ENCODE assay signal across 9 cellular contexts in genomic region chr3:130759692-130760338, GRCh38. TPM values are rescaled to one million over a fixed set of nuclear protein-coding genes. Genes with fewer than 3 reads are reported as not detected.
DNase-seq lines count a peak whose midpoint lies in the region; ATAC-seq and TF ChIP-seq lines count a peak whose summit lies in the region.
"Had no signal": no experiment of that assay in that cellular context is flagged by ENCODE, and none has a peak within 500 bp of the region (broad histone marks: within the 10 kb centered on the region; RNA-seq: fewer than 3 reads in every experiment).

No MANE protein-coding gene starts in this region.

- H3K27me3 ChIP-seq in WERI-Rb-1 (ENCODE audit: insufficient read depth, low read depth, severe bottlenecking) (no peaks in the 10 kb centered on the region), lower lobe of right lung (ENCODE audit: low read depth) (no peaks in the 10 kb centered on the region)

- H3K36me3 ChIP-seq in WERI-Rb-1 (no peaks in the 10 kb centered on the region), lower lobe of right lung (no peaks in the 10 kb centered on the region)

- TF ChIP-seq CTCF in WERI-Rb-1 (IDR thresholded peaks at IDR 0.05; ENCODE audit: low read depth, low read length) (peak; percentile 55), coronary artery (IDR thresholded peaks at IDR 0.05) (peak; percentile 55), lower lobe of right lung (IDR thresholded peaks at IDR 0.05) (peak; percentile 76)

- H3K27ac ChIP-seq in WERI-Rb-1: no peak overlapping the region
- no peak overlapping the region for H3K27ac ChIP-seq in coronary artery
- no peak overlapping the region for H3K27ac ChIP-seq in lower lobe of right lung
- H3K27ac ChIP-seq: skin epidermis had no signal

- peak; percentile 64 for ATAC-seq in GM18498 (IDR thresholded peaks at IDR 0.05; ENCODE audit: unreplicated experiment)
- peak; percentile 67 for ATAC-seq in HG03108 (IDR thresholded peaks at IDR 0.05; ENCODE audit: unreplicated experiment)
- ATAC-seq in lower lobe of right lung: peak; percentile 86 to 88

- H3K4me3 ChIP-seq in WERI-Rb-1 (ENCODE audit: low read depth, low read length) (no peak overlapping the region), coronary artery (no peak overlapping the region), lower lobe of right lung (no peak overlapping the region)
- H3K4me3 ChIP-seq: skin epidermis had no signal

- DNase-seq in AG08395 (ENCODE audit: low spot score) (peak; percentile 68), NCI-H345 (lab: John Stamatoyannopoulos, UW) (peak; percentile 44), WERI-Rb-1 (peak; percentile 45), coronary artery (ENCODE audit: low spot score) (no peak), lower lobe of right lung (peak; percentile 52), stromal cell of bone marrow (ENCODE audit: low read depth) (peak; percentile 37)

- H3K4me1 ChIP-seq in lower lobe of right lung: no peaks in the 10 kb centered on the region

- intact Hi-C loops in lower lobe of right lung (cut with DNase I): loop anchor here (10.0 kb wide), 1 partner anchor 125 kb away; no protein-coding TSS in a partner anchor

- H3K9me3 ChIP-seq in WERI-Rb-1 (ENCODE audit: severe bottlenecking) (no peaks in the 10 kb centered on the region), lower lobe of right lung (no peaks in the 10 kb centered on the region)

RNA-seq across cellular contexts. Expression of gene PIK3R4, which starts 13.2 kb away (rescaled TPM):
- 26.3 TPM for total RNA-seq in lower lobe of right lung
